15 cellular contexts compared by ENCODE assay signal in the genomic region with DNA sequence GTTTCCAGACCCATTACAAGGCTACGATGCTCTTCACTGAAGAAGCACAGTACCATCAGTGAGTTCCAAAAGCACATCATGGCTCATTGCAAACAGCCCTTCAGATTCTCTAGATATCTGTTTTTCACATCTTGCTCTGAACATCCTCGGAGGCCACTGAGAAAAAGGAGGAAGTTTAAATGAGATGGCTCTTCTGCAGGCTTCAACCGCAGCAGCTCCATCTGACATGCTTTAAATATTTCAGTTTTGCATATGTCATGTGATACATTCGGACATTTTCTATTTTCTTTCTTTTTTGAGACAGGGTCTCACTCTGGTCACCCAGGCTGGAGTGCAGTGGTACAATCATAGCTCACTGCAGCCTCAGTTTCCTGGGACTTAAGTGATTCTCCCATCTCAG.
A peak's percentile ranks its signal among the peaks of the same experiment; 100 is the strongest.
DNase-seq lines count a peak whose midpoint lies in the region; ATAC-seq and TF ChIP-seq lines count a peak whose summit lies in the region.
"Had no signal": no experiment of that assay in that cellular context is flagged by ENCODE, and none has a peak within 500 bp of the region (broad histone marks: within the 10 kb centered on the region; RNA-seq: fewer than 3 reads in every experiment).

No MANE protein-coding gene starts in this region.

- peaks cover 13% of the 10 kb centered on the region for H3K27me3 Mint-ChIP-seq in T-helper 17 cell

- H3K4me3 Mint-ChIP-seq in T-helper 17 cell: peak overlapping the region; percentile 19
- H3K4me3 Mint-ChIP-seq: HFFc6 had no signal

- DNase-seq in GM12865 (ENCODE audit: low read depth) (peak; percentile 63), T-helper 17 cell (no peak), right lobe of liver (no peak), Peyer's patch (no peak), COLO829 (ENCODE audit: low spot score) (no peak), OCI-M2 (lab: John Stamatoyannopoulos, UW; ENCODE audit: unreplicated experiment) (no peak)
- DNase-seq: aorta, DND-41, gastrocnemius medialis, HFFc6, left ventricle myocardium superior, NCI-H2081, occipital lobe had no signal

- H3K9me3 ChIP-seq in T-helper 17 cell (ENCODE audit: control insufficient read depth, low read length, poor library complexity, severe bottlenecking) (no peaks in the 10 kb centered on the region), right lobe of liver (no peaks in the 10 kb centered on the region), Peyer's patch (no peaks in the 10 kb centered on the region)
- H3K9me3 ChIP-seq: gastrocnemius medialis had no signal

- intact Hi-C loops in right lobe of liver (cut with DNase I): no loop called here

- H3K4me3 ChIP-seq in GM12865 (ENCODE audit: low read depth, low read length) (no peak overlapping the region), right lobe of liver (no peak overlapping the region), Peyer's patch (no peak overlapping the region)
- H3K4me3 ChIP-seq: gastrocnemius medialis had no signal

- H3K27me3 ChIP-seq in right lobe of liver (no peaks in the 10 kb centered on the region), Peyer's patch (no peaks in the 10 kb centered on the region)
- H3K27me3 ChIP-seq: gastrocnemius medialis had no signal

- TF ChIP-seq CTCF in GM12865 (IDR thresholded peaks at IDR 0.05; ENCODE audit: insufficient read depth, low read depth, low read length, missing control alignments) (no peak), right lobe of liver (IDR thresholded peaks at IDR 0.05) (no peak), Peyer's patch (IDR thresholded peaks at IDR 0.05) (no peak)

- no peaks in the 10 kb centered on the region for H3K36me3 Mint-ChIP-seq in T-helper 17 cell (ENCODE audit: low read depth)

- WGBS in right lobe of liver (ENCODE audit: insufficient coverage, low coverage, low lambda C conversion rate, missing lambda C conversion rate): 53% methylated on average over 4 of the region's 4 CpGs

- no peaks in the 10 kb centered on the region for H3K36me3 ChIP-seq in right lobe of liver
- H3K36me3 ChIP-seq in Peyer's patch: no peaks in the 10 kb centered on the region
- H3K36me3 ChIP-seq: gastrocnemius medialis had no signal

- H3K27ac ChIP-seq in right lobe of liver (no peak overlapping the region), Peyer's patch (peak overlapping the region in 1 of 4 donors; percentile 57)
- H3K27ac ChIP-seq: gastrocnemius medialis had no signal

- H3K4me1 ChIP-seq in right lobe of liver: peaks cover 0 to 11% (median 0%) of the 10 kb centered on the region in 4 donors
- peaks cover 0 to 3% (median 0%) of the 10 kb centered on the region in 4 donors for H3K4me1 ChIP-seq in Peyer's patch
- H3K4me1 ChIP-seq: gastrocnemius medialis had no signal

- H3K27ac Mint-ChIP-seq in T-helper 17 cell: peak overlapping the region; percentile 37
- H3K27ac Mint-ChIP-seq: HFFc6 had no signal

- H3K4me1 Mint-ChIP-seq in T-helper 17 cell: peaks cover 4% of the 10 kb centered on the region

- ATAC-seq in GM21381 (IDR thresholded peaks at IDR 0.05; ENCODE audit: unreplicated experiment) (peak; percentile 60), HG03103 (IDR thresholded peaks at IDR 0.05; ENCODE audit: low read depth, unreplicated experiment) (peak; percentile 54), T-helper 17 cell (no peak), right lobe of liver (no peak)
- ATAC-seq: gastrocnemius medialis, left ventricle myocardium superior had no signal

- TF ChIP-seq POLR2A in right lobe of liver (IDR thresholded peaks at IDR 0.05) (no peak), Peyer's patch (IDR thresholded peaks at IDR 0.05) (no peak)

Comparison
In these comparisons a context has a peak if more than half of its experiments do, and no peak if none do; other contexts are left out.
1. ATAC-seq: peak in GM21381 (single experiment) and HG03103 (single experiment); none in T-helper 17 cell (single experiment) and right lobe of liver (0 of 4).